Comparison of ENCODE assay signal across 1 cellular context in genomic region chr2:225737556-225737955, GRCh38.
TF ChIP-seq lines count a peak whose summit lies in the region.

No MANE protein-coding gene starts in this region.

TF ChIP-seq in HepG2, 621 proteins besides CTCF, POLR2A, EP300 and RAD21 (continued from another document):
- TF ChIP-seq GMEB2 (CRISPR knock-in tag; IDR thresholded peaks at IDR 0.05; ENCODE audit: low read depth) (no peak), SETDB1 (CRISPR knock-in tag; IDR thresholded peaks at IDR 0.05; ENCODE audit: borderline replicate concordance) (no peak), ZNF644 (CRISPR knock-in tag; IDR thresholded peaks at IDR 0.05; ENCODE audit: low read depth) (no peak), GABPB1 (CRISPR knock-in tag; IDR thresholded peaks at IDR 0.05) (no peak), ZBED4 (CRISPR knock-in tag; IDR thresholded peaks at IDR 0.05; ENCODE audit: borderline replicate concordance) (no peak), ZFP41 (CRISPR knock-in tag; IDR thresholded peaks at IDR 0.05; ENCODE audit: borderline replicate concordance) (no peak), PRDM4 (CRISPR knock-in tag; IDR thresholded peaks at IDR 0.05; ENCODE audit: borderline replicate concordance) (no peak), ZNF136 (CRISPR knock-in tag; IDR thresholded peaks at IDR 0.05; ENCODE audit: low read depth) (no peak), ZNF788 (CRISPR knock-in tag; IDR thresholded peaks at IDR 0.05; ENCODE audit: borderline replicate concordance) (no peak), SCMH1 (CRISPR knock-in tag; IDR thresholded peaks at IDR 0.05; ENCODE audit: borderline replicate concordance) (no peak)
